Comparison of ENCODE assay signal across 1 cellular context in the genomic region with DNA sequence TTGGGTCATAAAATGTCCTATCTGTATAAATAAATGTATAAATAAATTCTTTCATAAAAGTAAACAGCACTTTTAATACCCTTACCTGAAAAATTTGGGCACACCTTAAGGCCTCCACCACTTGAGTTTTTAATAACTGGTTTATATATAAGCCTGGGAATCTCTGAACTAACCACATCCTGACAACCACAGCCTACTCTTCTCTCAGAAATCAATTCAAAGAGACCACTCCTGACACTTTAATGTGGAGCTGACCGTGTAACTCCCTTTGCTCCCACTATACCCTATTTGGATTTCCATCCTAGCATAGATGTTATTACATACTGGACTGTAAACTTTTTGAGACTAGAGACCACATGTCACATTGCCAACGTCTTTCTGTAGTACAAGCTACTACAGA.
A peak's percentile ranks its signal among the peaks of the same experiment; 100 is the strongest.
TF ChIP-seq lines count a peak whose summit lies in the region.

No MANE protein-coding gene starts in this region.

TF ChIP-seq in GM12878, 131 proteins besides CTCF, POLR2A, EP300 and RAD21:
- TF ChIP-seq RUNX3 (IDR thresholded peaks at IDR 0.05; ENCODE audit: low read length) (peak; percentile 82), NKRF (conservative IDR thresholded peaks at IDR 0.05) (0 out of 2 replicates have a peak, but pooled peaks have one; percentile 22), CUX1 (IDR thresholded peaks at IDR 0.05; ENCODE audit: insufficient replicate concordance, low read depth, low read length) (no peak)
